ENCODE assay signal across 17 cellular contexts in genomic region chr6:4401408-4402367, GRCh38.
DNase-seq lines count a peak whose midpoint lies in the region; ATAC-seq and TF ChIP-seq lines count a peak whose summit lies in the region.
"Had no signal": no experiment of that assay in that cellular context is flagged by ENCODE, and none has a peak within 500 bp of the region (broad histone marks: within the 10 kb centered on the region; RNA-seq: fewer than 3 reads in every experiment).

No MANE protein-coding gene starts in this region.

- H3K36me3 Mint-ChIP-seq in CD14-positive monocyte = peaks cover 4% of the 10 kb centered on the region in 2 donors
- H3K36me3 Mint-ChIP-seq: activated naive CD8-positive, alpha-beta T cell treated with anti-CD3 and anti-CD28 coated beads for 36 hours had no signal

- ATAC-seq in aorta (ENCODE audit: low FRiP score) = peak; percentile 12
- no peak for ATAC-seq in HG03108 (IDR thresholded peaks at IDR 0.05; ENCODE audit: unreplicated experiment)
- ATAC-seq: naive thymus-derived CD8-positive, alpha-beta T cell had no signal

- no peak overlapping the region for H3K4me3 Mint-ChIP-seq in CD14-positive monocyte
- H3K4me3 Mint-ChIP-seq: activated naive CD8-positive, alpha-beta T cell treated with anti-CD3 and anti-CD28 coated beads for 36 hours; dendritic cell treated with granulocyte-macrophage colony-stimulating factor and Interleukin-4, amounts not matched to agents 40 ng/mL and 50 ng/mL, for 4 days; naive thymus-derived CD8-positive, alpha-beta T cell had no signal

- H3K4me1 Mint-ChIP-seq in CD14-positive monocyte = peaks cover 9% of the 10 kb centered on the region
- H3K4me1 Mint-ChIP-seq: activated naive CD8-positive, alpha-beta T cell treated with anti-CD3 and anti-CD28 coated beads for 36 hours; naive thymus-derived CD8-positive, alpha-beta T cell had no signal

- peaks cover 0 to 7% (median 4%) of the 10 kb centered on the region in 7 donors for H3K9me3 Mint-ChIP-seq in CD14-positive monocyte

- peak; percentile 11 for DNase-seq in DMS 273 (lab: John Stamatoyannopoulos, UW; ENCODE audit: unreplicated experiment)
- no peak for DNase-seq in DMS 273 treated with DMSO at 0.1 percent for 48 hours (lab: John Stamatoyannopoulos, UW)
- peak; percentile 80 for DNase-seq in epithelial cell of esophagus (ENCODE audit: low read depth)
- peak; percentile 9 to 29 for DNase-seq in lung microvascular endothelial cell (ENCODE audit: low read depth in 2 of 2)
- no peak for DNase-seq in aorta
- DNase-seq in thyroid gland = no peak
- DNase-seq in CD14-positive monocyte (ENCODE audit: low spot score) = no peak
- DNase-seq: 8988T; activated CD4-positive, CD25-positive, alpha-beta regulatory T cell; activated CD8-positive, alpha-beta memory T cell treated with anti-CD3 and anti-CD28 coated beads, Interleukin-2, amount 50 U/mL, for 48 hours; activated naive CD8-positive, alpha-beta T cell treated with anti-CD3 and anti-CD28 coated beads for 36 hours; naive thymus-derived CD8-positive, alpha-beta T cell; small intestine; substantia nigra had no signal

- peak overlapping the region in 1 of 7 donors; percentile 73 for H3K27ac Mint-ChIP-seq in CD14-positive monocyte
- H3K27ac Mint-ChIP-seq: activated naive CD8-positive, alpha-beta T cell treated with anti-CD3 and anti-CD28 coated beads for 36 hours; dendritic cell treated with granulocyte-macrophage colony-stimulating factor and Interleukin-4, amounts not matched to agents 40 ng/mL and 50 ng/mL, for 4 days had no signal

- TF ChIP-seq POLR2A in thyroid gland (IDR thresholded peaks at IDR 0.05) = no peak

- WGBS in aorta, 2 donors = 58 to 65% methylated on average over 19 of the region's 19 CpGs
- WGBS in thyroid gland, 2 donors = 71 to 81% methylated on average over 19 of the region's 19 CpGs

- H3K4me3 ChIP-seq in epithelial cell of esophagus (ENCODE audit: low read length) (no peak overlapping the region), aorta (ENCODE audit: low read length in 2 of 2) (no peak overlapping the region), thyroid gland (replicated peaks in 1 of 3) (no peak overlapping the region)
- H3K4me3 ChIP-seq: HAP-1 had no signal

- H3K27ac ChIP-seq in aorta (ENCODE audit: low read depth in 1 of 2, low read length in 2 of 2) = peak overlapping the region in 1 of 2 donors; percentile 10
- H3K27ac ChIP-seq in thyroid gland = no peak overlapping the region

- peaks cover 5 to 13% (median 12%) of the 10 kb centered on the region in 3 donors for H3K27me3 Mint-ChIP-seq in CD14-positive monocyte (ENCODE audit: low read depth in 3 of 3)

- no peaks in the 10 kb centered on the region for H3K9me3 ChIP-seq in aorta (ENCODE audit: control insufficient read depth, low read length)
- no peaks in the 10 kb centered on the region for H3K9me3 ChIP-seq in thyroid gland
- H3K9me3 ChIP-seq: HAP-1 had no signal

- H3K27me3 ChIP-seq in aorta (ENCODE audit: control insufficient read depth in 1 of 2, insufficient read depth in 2 of 2, low read length in 1 of 2) = no peaks in the 10 kb centered on the region
- no peaks in the 10 kb centered on the region for H3K27me3 ChIP-seq in thyroid gland

- intact Hi-C loops in aorta (cut with DNase I) (loop anchor here in 1 of 2 donors (5.0 kb wide), 1 partner anchor 49 kb away; no protein-coding TSS in a partner anchor), thyroid gland (cut with DNase I) (no loop called here), CD14-positive monocyte (cut with micrococcal nuclease) (no loop called here)

- peaks cover 2 to 4% of the 10 kb centered on the region in 2 donors for H3K4me1 ChIP-seq in aorta (ENCODE audit: control insufficient read depth in 1 of 2, insufficient read depth in 2 of 2, low read length in 2 of 2)
- H3K4me1 ChIP-seq in thyroid gland = peaks cover 23 to 28% of the 10 kb centered on the region in 2 donors
- H3K4me1 ChIP-seq: HAP-1 had no signal

- H3K36me3 ChIP-seq in aorta (ENCODE audit: control insufficient read depth in 1 of 2, insufficient read depth in 2 of 2, low read length in 1 of 2) = no peaks in the 10 kb centered on the region
- H3K36me3 ChIP-seq in thyroid gland = no peaks in the 10 kb centered on the region
- H3K36me3 ChIP-seq: HAP-1 had no signal

- TF ChIP-seq CTCF in epithelial cell of esophagus (IDR thresholded peaks at IDR 0.05; ENCODE audit: insufficient read depth, low read depth, low read length, missing control alignments) = no peak
- no peak for TF ChIP-seq CTCF in thyroid gland (IDR thresholded peaks at IDR 0.05)
- no peak for TF ChIP-seq CTCF in CD14-positive monocyte (IDR thresholded peaks at IDR 0.05)

Comparison
In these comparisons a context has a peak if more than half of its experiments do, and no peak if none do; other contexts are left out.
1. DNase-seq: peak in DMS 273 (single experiment), epithelial cell of esophagus (single experiment) and lung microvascular endothelial cell (2 of 2); none in DMS 273 treated with DMSO at 0.1 percent for 48 hours (single experiment), aorta (0 of 2), thyroid gland (0 of 2) and CD14-positive monocyte (single experiment).